15 cellular contexts compared by ENCODE assay signal in genomic region chr11:44774736-44775135, GRCh38. TPM values are rescaled to one million over a fixed set of nuclear protein-coding genes. Genes with fewer than 3 reads are reported as not detected.
DNase-seq lines count a peak whose midpoint lies in the region; ATAC-seq and TF ChIP-seq lines count a peak whose summit lies in the region.
"Had no signal": no experiment of that assay in that cellular context is flagged by ENCODE, and none has a peak within 500 bp of the region (broad histone marks: within the 10 kb centered on the region; RNA-seq: fewer than 3 reads in every experiment).

No MANE protein-coding gene starts in this region.

- H3K27ac ChIP-seq in heart left ventricle: peak overlapping the region in 11 of 12 donors; percentile 29 to 92 (median 76)
- peak overlapping the region; percentile 64 to 89 (median 82) for H3K27ac ChIP-seq in heart right ventricle
- peak overlapping the region; percentile 67 for H3K27ac ChIP-seq in neural cell (ENCODE audit: low read length)
- peak overlapping the region; percentile 31 for H3K27ac ChIP-seq in vagina
- no peak overlapping the region for H3K27ac ChIP-seq in smooth muscle cell (ENCODE audit: low read depth)
- H3K27ac ChIP-seq: VCaP had no signal

- intact Hi-C loops in heart left ventricle (cut with DNase I) (loop anchor here (2.0 to 10.0 kb wide), 13 partner anchors 38 to 152 kb away; partner anchors contain the start of gene TSPAN18 (in 3 of the 10)), left cardiac atrium (cut with DNase I) (loop anchor here in 1 of 2 donors (2.0 to 5.0 kb wide), 2 partner anchors 43 to 46 kb away; no protein-coding TSS in a partner anchor), heart right ventricle (cut with DNase I) (loop anchor here in 8 of 10 donors (1.0 to 10.0 kb wide), 7 partner anchors 36 to 147 kb away; partner anchors contain the start of gene TSPAN18 (in 5 of the 8)), vagina (cut with DNase I) (no loop called here)

- H3K9ac ChIP-seq in neural cell (ENCODE audit: low read length) (no peak overlapping the region), smooth muscle cell (ENCODE audit: low read depth) (no peak overlapping the region)

- peaks cover 7% of the 10 kb centered on the region for H3F3A ChIP-seq in neural cell (ENCODE audit: insufficient read depth, low read length, poor library complexity, severe bottlenecking)
- H3F3A ChIP-seq in smooth muscle cell (ENCODE audit: low read depth): peaks cover 3% of the 10 kb centered on the region

- H3K36me3 ChIP-seq in heart left ventricle (no peaks in the 10 kb centered on the region), heart right ventricle (peaks cover 0 to 2% (median 0%) of the 10 kb centered on the region in 9 donors), neural cell (ENCODE audit: insufficient read depth, low read length) (no peaks in the 10 kb centered on the region), vagina (no peaks in the 10 kb centered on the region), smooth muscle cell (ENCODE audit: low read depth) (no peaks in the 10 kb centered on the region)
- H3K36me3 ChIP-seq: left lung, MG63 had no signal

- H4K20me1 ChIP-seq in neural cell (ENCODE audit: insufficient read depth) (no peaks in the 10 kb centered on the region), smooth muscle cell (ENCODE audit: low read depth) (no peaks in the 10 kb centered on the region)

- H3K79me2 ChIP-seq in neural cell (replicated peaks; ENCODE audit: insufficient read depth, low read length) (no peaks in the 10 kb centered on the region), smooth muscle cell (ENCODE audit: low read depth) (no peaks in the 10 kb centered on the region)

- TF ChIP-seq RAD21 in neural cell (conservative IDR thresholded peaks at IDR 0.05): no peak

- TF ChIP-seq CTCF in heart left ventricle (IDR thresholded peaks at IDR 0.05) (no peak), heart right ventricle (IDR thresholded peaks at IDR 0.05) (no peak), neural cell (IDR thresholded peaks at IDR 0.05; ENCODE audit: poor library complexity, severe bottlenecking) (no peak), vagina (IDR thresholded peaks at IDR 0.05) (no peak), smooth muscle cell (IDR thresholded peaks at IDR 0.05; ENCODE audit: borderline replicate concordance, insufficient read depth, poor library complexity, severe bottlenecking) (no peak)

- ATAC-seq in heart left ventricle (peak in 1 of 4 donors; percentile 38), left cardiac atrium (no peak), heart right ventricle (peak in 5 of 8 donors; percentile 3 to 37 (median 29)), HG03135 (IDR thresholded peaks at IDR 0.05; ENCODE audit: unreplicated experiment) (no peak)

- H3K27me3 ChIP-seq in heart left ventricle (no peaks in the 10 kb centered on the region), heart right ventricle (no peaks in the 10 kb centered on the region), neural cell (ENCODE audit: insufficient read depth, low read depth, low read length) (no peaks in the 10 kb centered on the region), vagina (no peaks in the 10 kb centered on the region), smooth muscle cell (ENCODE audit: low read depth) (no peaks in the 10 kb centered on the region)
- H3K27me3 ChIP-seq: left lung, MG63 had no signal

- peaks cover 7 to 91% (median 68%) of the 10 kb centered on the region in 12 donors for H3K4me1 ChIP-seq in heart left ventricle
- peaks cover 31 to 99% (median 85%) of the 10 kb centered on the region in 9 donors for H3K4me1 ChIP-seq in heart right ventricle
- H3K4me1 ChIP-seq in vagina: peaks cover 24% of the 10 kb centered on the region
- no peaks in the 10 kb centered on the region for H3K4me1 ChIP-seq in smooth muscle cell (ENCODE audit: low read depth)

- WGBS in heart left ventricle, 4 donors: 30 to 51% (median 40%) methylated on average over 4 of the region's 4 CpGs
- WGBS in heart right ventricle, 2 donors: 40 to 47% methylated on average over 4 of the region's 4 CpGs
- WGBS in smooth muscle cell (ENCODE audit: low lambda C conversion rate): 78% methylated on average over 4 of the region's 4 CpGs

- H3K4me3 ChIP-seq in heart left ventricle (no peak overlapping the region), heart right ventricle (no peak overlapping the region), neural cell (ENCODE audit: low read length) (no peak overlapping the region), vagina (no peak overlapping the region), smooth muscle cell (no peak overlapping the region)
- H3K4me3 ChIP-seq: left lung, MG63, mucosa of descending colon, skin epidermis had no signal

- H3K4me2 ChIP-seq in neural cell (ENCODE audit: low read length) (no peak overlapping the region), smooth muscle cell (no peak overlapping the region)

- DNase-seq in heart left ventricle: no peak
- DNase-seq in left cardiac atrium: no peak
- DNase-seq in heart right ventricle: no peak
- no peak for DNase-seq in vagina (ENCODE audit: extremely low spot score in 2 of 2)
- no peak for DNase-seq in NCI-H69 (lab: John Stamatoyannopoulos, UW)
- no peak for DNase-seq in smooth muscle cell (lab: John Stamatoyannopoulos, UW; ENCODE audit: unreplicated experiment)
- DNase-seq: left lung, NCI-H2081 treated with DMSO at 0.1 percent for 48 hours had no signal

- no peak overlapping the region for H2AFZ ChIP-seq in neural cell (ENCODE audit: low read depth, low read length)
- H2AFZ ChIP-seq in smooth muscle cell (ENCODE audit: low read depth): no peak overlapping the region

- no peak for TF ChIP-seq POLR2A in heart left ventricle (IDR thresholded peaks at IDR 0.05)
- TF ChIP-seq POLR2A in vagina (IDR thresholded peaks at IDR 0.05): no peak

- no peaks in the 10 kb centered on the region for H3K9me2 ChIP-seq in neural cell (ENCODE audit: insufficient read depth, low read length)

- H3K9me3 ChIP-seq in heart left ventricle (no peaks in the 10 kb centered on the region), heart right ventricle (no peaks in the 10 kb centered on the region), neural cell (ENCODE audit: low read length) (no peaks in the 10 kb centered on the region), vagina (no peaks in the 10 kb centered on the region), smooth muscle cell (replicated peaks; ENCODE audit: low read depth) (no peaks in the 10 kb centered on the region)
- H3K9me3 ChIP-seq: left lung, mucosa of descending colon had no signal

- TF ChIP-seq EP300 in neural cell (conservative IDR thresholded peaks at IDR 0.05; ENCODE audit: poor library complexity, severe bottlenecking): no peak

TF ChIP-seq in neural cell, 6 proteins besides CTCF, POLR2A, EP300 and RAD21:
- TF ChIP-seq EZH2 (IDR thresholded peaks at IDR 0.05; ENCODE audit: borderline replicate concordance, insufficient read depth, low read length, poor library complexity, severe bottlenecking): no peak
- TF ChIP-seq SMC3 (conservative IDR thresholded peaks at IDR 0.05; ENCODE audit: poor library complexity): no peak
- no peak for TF ChIP-seq POLR2AphosphoS5 (IDR thresholded peaks at IDR 0.05)
- no peak for TF ChIP-seq MXI1 (conservative IDR thresholded peaks at IDR 0.05; ENCODE audit: poor library complexity, severe bottlenecking)
- TF ChIP-seq TAF1 (IDR thresholded peaks at IDR 0.05; ENCODE audit: low read depth): no peak
- TF ChIP-seq, protein P1, sequence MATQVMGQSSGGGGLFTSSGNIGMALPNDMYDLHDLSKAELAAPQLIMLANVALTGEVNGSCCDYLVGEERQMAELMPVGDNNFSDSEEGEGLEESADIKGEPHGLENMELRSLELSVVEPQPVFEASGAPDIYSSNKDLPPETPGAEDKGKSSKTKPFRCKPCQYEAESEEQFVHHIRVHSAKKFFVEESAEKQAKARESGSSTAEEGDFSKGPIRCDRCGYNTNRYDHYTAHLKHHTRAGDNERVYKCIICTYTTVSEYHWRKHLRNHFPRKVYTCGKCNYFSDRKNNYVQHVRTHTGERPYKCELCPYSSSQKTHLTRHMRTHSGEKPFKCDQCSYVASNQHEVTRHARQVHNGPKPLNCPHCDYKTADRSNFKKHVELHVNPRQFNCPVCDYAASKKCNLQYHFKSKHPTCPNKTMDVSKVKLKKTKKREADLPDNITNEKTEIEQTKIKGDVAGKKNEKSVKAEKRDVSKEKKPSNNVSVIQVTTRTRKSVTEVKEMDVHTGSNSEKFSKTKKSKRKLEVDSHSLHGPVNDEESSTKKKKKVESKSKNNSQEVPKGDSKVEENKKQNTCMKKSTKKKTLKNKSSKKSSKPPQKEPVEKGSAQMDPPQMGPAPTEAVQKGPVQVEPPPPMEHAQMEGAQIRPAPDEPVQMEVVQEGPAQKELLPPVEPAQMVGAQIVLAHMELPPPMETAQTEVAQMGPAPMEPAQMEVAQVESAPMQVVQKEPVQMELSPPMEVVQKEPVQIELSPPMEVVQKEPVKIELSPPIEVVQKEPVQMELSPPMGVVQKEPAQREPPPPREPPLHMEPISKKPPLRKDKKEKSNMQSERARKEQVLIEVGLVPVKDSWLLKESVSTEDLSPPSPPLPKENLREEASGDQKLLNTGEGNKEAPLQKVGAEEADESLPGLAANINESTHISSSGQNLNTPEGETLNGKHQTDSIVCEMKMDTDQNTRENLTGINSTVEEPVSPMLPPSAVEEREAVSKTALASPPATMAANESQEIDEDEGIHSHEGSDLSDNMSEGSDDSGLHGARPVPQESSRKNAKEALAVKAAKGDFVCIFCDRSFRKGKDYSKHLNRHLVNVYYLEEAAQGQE (IDR thresholded peaks at IDR 0.05; ENCODE audit: borderline replicate concordance): no peak

RNA-seq across cellular contexts. Expression of gene TSPAN18, which starts 48.0 kb away (rescaled TPM):
- 100 to 1,000 TPM in 4 of 9 donors, 10 to 100 TPM in 5; 47.6 to 151 (median 90.6) TPM for total RNA-seq in heart left ventricle
- 10 to 100 TPM; 40.0 to 60.4 TPM for polyA plus RNA-seq in heart left ventricle
- 100 to 1,000 TPM; 152 to 166 TPM for total RNA-seq in left cardiac atrium
- total RNA-seq in heart right ventricle: 100 to 1,000 TPM in 4 of 10 donors, 10 to 100 TPM in 6; 74.2 to 140 (median 95.2) TPM
- 10 to 100 TPM; 37.7 to 42.6 TPM for polyA plus RNA-seq in heart right ventricle
- 8.4 and 9.4 TPM in 2 replicates for polyA plus RNA-seq in neural cell
- polyA minus RNA-seq in neural cell: 23.4 and 26.5 TPM in 2 replicates
- 12.8 TPM for total RNA-seq in vagina
- 3.4 and 3.9 TPM in 2 replicates for total RNA-seq in smooth muscle cell
- 9.3 and 15.3 TPM in 2 replicates for polyA plus RNA-seq in smooth muscle cell
- total RNA-seq: Calu3 had no signal

Comparison
In these comparisons a context has a peak if more than half of its experiments do, and no peak if none do; other contexts are left out.
1. ATAC-seq: peak in heart right ventricle (5 of 8); none in left cardiac atrium (0 of 2) and HG03135 (single experiment).